In the genomic region with DNA sequence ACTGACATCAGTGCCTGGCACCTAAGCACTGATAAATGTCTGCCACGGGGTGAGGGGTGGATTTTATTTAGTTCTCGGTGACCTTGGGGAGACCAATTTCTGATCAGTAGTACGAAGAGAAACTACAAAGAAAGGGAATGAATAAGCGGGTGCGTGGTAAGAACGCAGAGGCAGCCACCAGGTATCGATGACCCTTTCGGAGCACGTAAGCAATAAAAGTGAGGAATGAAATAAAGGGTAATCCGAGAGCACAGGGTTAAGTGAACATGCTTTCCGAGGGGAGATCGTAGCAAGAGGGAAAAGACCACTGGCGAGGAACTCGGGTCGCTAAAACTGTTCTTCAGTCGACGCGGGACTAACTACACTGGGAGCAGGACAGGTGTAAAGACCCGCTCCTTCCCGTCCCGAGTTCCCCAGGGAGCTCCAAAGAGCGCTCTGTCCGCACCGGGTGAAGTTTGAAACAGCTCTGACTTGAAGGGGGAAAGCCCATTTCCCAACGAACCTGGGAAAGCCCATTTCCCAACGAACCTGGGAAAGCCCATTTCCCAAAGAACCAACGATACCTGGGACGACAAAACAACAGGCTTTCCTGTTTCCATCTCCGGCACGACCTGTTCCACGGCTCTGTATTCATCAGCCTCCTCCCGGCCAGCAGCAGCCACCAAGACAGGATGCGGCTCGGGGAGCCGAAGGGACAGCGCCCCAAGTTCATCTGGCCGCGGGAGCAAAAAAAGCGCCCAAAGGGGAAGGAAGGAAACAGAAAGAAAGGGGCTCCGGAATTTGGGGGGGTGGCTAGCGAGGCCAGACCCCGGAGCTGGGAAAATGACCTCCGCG, we compare ENCODE assay signal across 8 cellular contexts.
A peak's percentile ranks its signal among the peaks of the same experiment; 100 is the strongest.
DNase-seq lines count a peak whose midpoint lies in the region; ATAC-seq and TF ChIP-seq lines count a peak whose summit lies in the region.

No MANE protein-coding gene starts in this region.

- peak; percentile 33 for ATAC-seq in GM18502 (IDR thresholded peaks at IDR 0.05; ENCODE audit: poor library complexity, unreplicated experiment)

- H3K27ac ChIP-seq in KMS-11 (no peak overlapping the region), subcutaneous abdominal adipose tissue (ENCODE audit: low read depth, low read length) (no peak overlapping the region)

- H3K36me3 ChIP-seq in KMS-11 (ENCODE audit: insufficient read depth) (no peaks in the 10 kb centered on the region), subcutaneous abdominal adipose tissue (ENCODE audit: control insufficient read depth in 5 of 5, insufficient read depth in 5 of 5, low read length in 5 of 5) (no peaks in the 10 kb centered on the region)

- H3K27me3 ChIP-seq in KMS-11 (ENCODE audit: insufficient read depth, low read depth), result no peaks in the 10 kb centered on the region
- H3K27me3 ChIP-seq in subcutaneous abdominal adipose tissue (ENCODE audit: control insufficient read depth in 5 of 5, insufficient read depth in 4 of 5, low read length in 5 of 5), result peaks cover 10 to 30% (median 26%) of the 10 kb centered on the region in 5 donors

- in situ Hi-C loops in T47D (cut with HindIII; ENCODE audit: low pct_unique_long_range_greater_than_20kb, low sequenced_read_pairs), result no loop called here

- H3K4me2 ChIP-seq in KMS-11, result peak overlapping the region; percentile 51

- H4K20me1 ChIP-seq in KMS-11 (ENCODE audit: insufficient read depth), result 0 out of 2 replicates have a peak, but pooled peaks cover 3% of the 10 kb centered on the region

- peaks cover 8% of the 10 kb centered on the region for H3K4me1 ChIP-seq in KMS-11 (ENCODE audit: low read depth, poor library complexity, severe bottlenecking)
- peaks cover 2 to 21% (median 19%) of the 10 kb centered on the region in 5 donors for H3K4me1 ChIP-seq in subcutaneous abdominal adipose tissue (ENCODE audit: control insufficient read depth in 5 of 5, insufficient read depth in 5 of 5, low read length in 5 of 5)

- no peak for TF ChIP-seq CTCF in AG10803 (conservative IDR thresholded peaks at IDR 0.05; ENCODE audit: low read length)
- TF ChIP-seq CTCF in KMS-11 (conservative IDR thresholded peaks at IDR 0.05; ENCODE audit: low read depth, low read length), result no peak

- H3K9ac ChIP-seq in KMS-11 (peak overlapping the region; percentile 61; the same call in 1 of the 2 replicates), subcutaneous abdominal adipose tissue (ENCODE audit: low read length in 5 of 5) (no peak overlapping the region)

- DNase-seq in AG10803 (ENCODE audit: low read depth) (no peak), T47D (ENCODE audit: low read depth in 1 of 2, low spot score in 1 of 2) (peak; percentile 70 to 73), left kidney (ENCODE audit: low read depth, low spot score) (peak; percentile 52), NAMALWA (ENCODE audit: low spot score) (no peak)
- no peak for DNase-seq in NK-92 treated with Interleukin-12 subunit alpha and Interleukin-12 subunit beta, amount 100 ng/mL, for 24 hours (lab: John Stamatoyannopoulos, UW)

- peak overlapping the region; percentile 99 for H2AFZ ChIP-seq in KMS-11 (ENCODE audit: low read depth)

- peak overlapping the region; percentile 52 for H3K4me3 ChIP-seq in AG10803 (ENCODE audit: low read length)
- peak overlapping the region; percentile 53 for H3K4me3 ChIP-seq in KMS-11 (IDR thresholded peaks at IDR 0.05; ENCODE audit: insufficient read depth, low read depth, low read length)
- peak overlapping the region in 4 of 5 donors; percentile 59 to 72 (median 65) for H3K4me3 ChIP-seq in subcutaneous abdominal adipose tissue (ENCODE audit: low read depth in 1 of 5, low read length in 5 of 5)

- no peaks in the 10 kb centered on the region for H3K9me3 ChIP-seq in subcutaneous abdominal adipose tissue (ENCODE audit: control insufficient read depth in 5 of 5, low read length in 5 of 5)

- H3K79me2 ChIP-seq in KMS-11 (ENCODE audit: insufficient read depth, low read depth), result no peaks in the 10 kb centered on the region

Comparison
In these comparisons a context has a peak if more than half of its experiments do, and no peak if none do; other contexts are left out.
1. DNase-seq: peak in T47D (2 of 2) and left kidney (single experiment); none in AG10803 (single experiment), NK-92 treated with Interleukin-12 subunit alpha and Interleukin-12 subunit beta, amount 100 ng/mL, for 24 hours (single experiment) and NAMALWA (single experiment).
2. Peak in every context shown above with its lines, with median percentiles within 50 percentile points of each other: H3K4me3 ChIP-seq.